In the genomic region with DNA sequence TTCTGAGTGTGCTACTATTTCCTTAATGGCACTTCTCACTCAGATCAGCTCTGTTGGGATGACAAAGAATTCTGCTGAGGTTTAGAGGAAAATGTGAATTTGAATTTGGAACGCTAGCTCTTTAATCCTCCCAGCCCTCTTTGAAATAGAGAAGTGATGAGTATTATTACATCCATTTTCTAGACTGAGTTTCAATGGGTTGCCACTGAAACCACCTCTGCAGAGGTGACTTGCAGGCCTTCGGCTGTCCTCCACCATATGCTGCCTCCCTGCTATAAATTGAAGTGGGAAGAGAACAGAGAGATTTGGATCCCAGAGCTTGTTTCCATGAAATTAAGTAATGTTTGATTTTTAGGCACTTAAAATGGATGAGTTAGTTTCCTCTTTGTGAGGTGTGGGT, we compare ENCODE assay signal across 27 cellular contexts.
"Had no signal": no experiment of that assay in that cellular context is flagged by ENCODE, and none has a peak within 500 bp of the region (broad histone marks: within the 10 kb centered on the region; RNA-seq: fewer than 3 reads in every experiment).

No MANE protein-coding gene starts in this region.

- ATAC-seq: effector memory CD8-positive, alpha-beta T cell; esophagus mucosa; gastrocnemius medialis; heart right ventricle; left cardiac atrium; left lung; left ventricle myocardium superior; lower lobe of right lung; mucosa of descending colon had no signal

- H3K27ac Mint-ChIP-seq: dendritic cell treated with granulocyte-macrophage colony-stimulating factor and Interleukin-4, amounts not matched to agents 40 ng/mL and 50 ng/mL, for 4 days; effector memory CD8-positive, alpha-beta T cell; endodermal cell; mesothelial cell of epicardium had no signal

- H3K9me3 ChIP-seq: colonic mucosa, esophagus squamous epithelium, gastrocnemius medialis, heart right ventricle, left lung, lower lobe of right lung, mucosa of descending colon had no signal

- H3K36me3 Mint-ChIP-seq: mesothelial cell of epicardium had no signal

- H3K9me3 Mint-ChIP-seq: dendritic cell treated with granulocyte-macrophage colony-stimulating factor and Interleukin-4, amounts not matched to agents 40 ng/mL and 50 ng/mL, for 4 days; effector memory CD8-positive, alpha-beta T cell had no signal

- H3K27me3 ChIP-seq: colonic mucosa, esophagus squamous epithelium, gastrocnemius medialis, heart right ventricle, left lung had no signal

- H3K4me1 ChIP-seq: colonic mucosa, esophagus squamous epithelium, gastrocnemius medialis, heart right ventricle, left lung, lower lobe of right lung had no signal

- H3K4me3 Mint-ChIP-seq: dendritic cell treated with granulocyte-macrophage colony-stimulating factor and Interleukin-4, amounts not matched to agents 40 ng/mL and 50 ng/mL, for 4 days; effector memory CD8-positive, alpha-beta T cell; endodermal cell; mesothelial cell of epicardium had no signal

- H3K4me3 ChIP-seq: colonic mucosa, esophagus squamous epithelium, gastrocnemius medialis, heart right ventricle, left lung, lower lobe of right lung, mucosa of descending colon had no signal

- H3K27ac ChIP-seq: colonic mucosa, epithelial cell of prostate, esophagus squamous epithelium, gastrocnemius medialis, heart right ventricle, left lung, lower lobe of right lung had no signal

- DNase-seq: colonic mucosa; cortex of kidney; effector CD8-positive, alpha-beta T cell; effector memory CD8-positive, alpha-beta T cell; endodermal cell; erythroblast; esophagus squamous epithelium; foreskin fibroblast; foreskin melanocyte; gastrocnemius medialis; glutamatergic neuron; head of caudate nucleus; heart right ventricle; hippocampal formation; left cardiac atrium; left lung; left ventricle myocardium superior; lower lobe of right lung; mesenchymal stem cell; mucosa of descending colon had no signal

- H3K27me3 Mint-ChIP-seq: dendritic cell treated with granulocyte-macrophage colony-stimulating factor and Interleukin-4, amounts not matched to agents 40 ng/mL and 50 ng/mL, for 4 days; effector memory CD8-positive, alpha-beta T cell had no signal

- FAIRE-seq: endometrium, islet of Langerhans, keratinocyte had no signal

- H3K36me3 ChIP-seq: colonic mucosa, esophagus squamous epithelium, gastrocnemius medialis, heart right ventricle, left lung, lower lobe of right lung had no signal
